Comparison of ENCODE assay signal across 20 cellular contexts in genomic region chr13:22736084-22736767, GRCh38.
DNase-seq lines count a peak whose midpoint lies in the region; ATAC-seq, FAIRE-seq and TF ChIP-seq lines count a peak whose summit lies in the region.
"Had no signal": no experiment of that assay in that cellular context is flagged by ENCODE, and none has a peak within 500 bp of the region (broad histone marks: within the 10 kb centered on the region; RNA-seq: fewer than 3 reads in every experiment).

No MANE protein-coding gene starts in this region.

- WGBS in H1 (ENCODE audit: extremely low coverage in 1 of 2, insufficient coverage in 1 of 2, insufficient read length in 1 of 2, insufficient replicate concordance in 2 of 2, low coverage in 1 of 2, low lambda C conversion rate in 2 of 2, missing lambda C conversion rate in 1 of 2), 2 experiments, result 84% methylated on average over 28 of the region's 28 CpGs; no CpG with 5 or more reads in 1 of the 2 experiments
- no CpG with 5 or more reads among the region's 28 CpGs for WGBS in trophoblast cell (ENCODE audit: extremely low coverage, insufficient coverage, insufficient read length)

- TF ChIP-seq CTCF in H1 (IDR thresholded peaks at IDR 0.05; ENCODE audit: control extremely low read depth in 1 of 3, insufficient read depth in 1 of 3, low read depth in 1 of 3, low read length in 3 of 3) (0 out of 4 replicates have a peak, but pooled peaks of 1 of the 3 experiments have one; percentile 2), left lung (IDR thresholded peaks at IDR 0.05) (no peak)

- CTCF ChIA-PET in H1 (lab: Charles Lee; ENCODE audit: partially characterized antibody), result interaction anchor here (0.8 to 3.3 kb wide), 9 partner anchors 14 to 1060 kb away, joined by 3 to 9 read pairs (median 4); no protein-coding TSS in a partner anchor

- FAIRE-seq in H1 (lab: Jason Lieb, UNC), result no peak
- FAIRE-seq: GM12892, GM18507 had no signal

- H4K91ac ChIP-seq in H1 (replicated peaks; ENCODE audit: insufficient read length, low read length), result no peak overlapping the region
- H4K91ac ChIP-seq in trophoblast cell (ENCODE audit: low read depth, low read length), result peak overlapping the region; percentile 20

- H3K4me3 ChIP-seq in H1 (ENCODE audit: extremely low read depth in 1 of 4, insufficient read depth in 2 of 4, low read depth in 3 of 4, low read length in 4 of 4) (no peak overlapping the region), left lung (no peak overlapping the region), trophoblast cell (ENCODE audit: low read depth, low read length) (no peak overlapping the region)

- H3K27ac ChIP-seq in H1 (ENCODE audit: low read depth, low read length) (no peak overlapping the region), left lung (no peak overlapping the region), trophoblast cell (ENCODE audit: low read depth, low read length) (no peak overlapping the region)

- H3K36me3 ChIP-seq in H1 (ENCODE audit: control insufficient read depth in 2 of 4, insufficient read depth in 4 of 4, low read length in 3 of 4) (no peaks in the 10 kb centered on the region), left lung (no peaks in the 10 kb centered on the region), trophoblast cell (ENCODE audit: control insufficient read depth in 1 of 2, insufficient read depth in 2 of 2, low read length in 2 of 2) (no peaks in the 10 kb centered on the region)

- POLR2A ChIA-PET in H1 (lab: Charles Lee; ENCODE audit: partially characterized antibody), result no interaction called here

- H2BK12ac ChIP-seq in H1 (ENCODE audit: low read depth, low read length) (no peak overlapping the region), trophoblast cell (ENCODE audit: low read length) (no peak overlapping the region)

- no peak for TF ChIP-seq POLR2A in H1 (IDR thresholded peaks at IDR 0.05; ENCODE audit: control extremely low read depth in 1 of 2, low read depth in 2 of 2, low read length in 2 of 2)

- H3K9me3 ChIP-seq in H1 (ENCODE audit: insufficient read depth in 2 of 2, low read depth in 1 of 2, low read length in 1 of 2) (no peaks in the 10 kb centered on the region), left lung (no peaks in the 10 kb centered on the region), trophoblast cell (ENCODE audit: insufficient read depth, low read depth, low read length) (no peaks in the 10 kb centered on the region)
- H3K9me3 ChIP-seq: SK-N-SH had no signal

- H2AFZ ChIP-seq in H1 (ENCODE audit: low read length) (peak overlapping the region; percentile 71; the same call in 1 of the 2 replicates), trophoblast cell (ENCODE audit: insufficient read depth, low read length, poor library complexity) (no peak overlapping the region)

- no peaks in the 10 kb centered on the region for H3K79me1 ChIP-seq in H1 (ENCODE audit: low read depth, low read length)
- no peaks in the 10 kb centered on the region for H3K79me1 ChIP-seq in trophoblast cell (ENCODE audit: low read length)

- no peak overlapping the region for H3K18ac ChIP-seq in H1 (ENCODE audit: extremely low read depth, low read length)
- no peak overlapping the region for H3K18ac ChIP-seq in trophoblast cell (ENCODE audit: low read length)

- H3K9ac ChIP-seq in H1 (replicated peaks in 1 of 4; ENCODE audit: extremely low read depth in 1 of 4, low read depth in 3 of 4, low read length in 3 of 4) (no peak overlapping the region), trophoblast cell (ENCODE audit: low read length) (no peak overlapping the region)
- H3K9ac ChIP-seq: SK-N-SH had no signal

- no peak overlapping the region for H3K56ac ChIP-seq in H1 (replicated peaks; ENCODE audit: insufficient read length, low read depth, low read length)

- H4K8ac ChIP-seq in H1 (ENCODE audit: extremely low read depth, insufficient read depth, low read length), result no peak overlapping the region
- no peak overlapping the region for H4K8ac ChIP-seq in trophoblast cell (ENCODE audit: low read depth, low read length)

- H2BK15ac ChIP-seq in H1 (ENCODE audit: low read length), result no peak overlapping the region

- no peaks in the 10 kb centered on the region for H3K23me2 ChIP-seq in H1 (ENCODE audit: low read depth, low read length)

- H2BK120ac ChIP-seq in H1 (replicated peaks; ENCODE audit: low read depth, low read length) (no peak overlapping the region), trophoblast cell (ENCODE audit: insufficient read depth, low read length, poor library complexity) (no peak overlapping the region)

- H3K27me3 ChIP-seq in H1 (replicated peaks in 1 of 4; ENCODE audit: control insufficient read depth in 3 of 4, extremely low read depth in 1 of 4, insufficient read depth in 3 of 4, low read length in 3 of 4), result no peaks in the 10 kb centered on the region
- H3K27me3 ChIP-seq in left lung, result peaks cover 0 to 12% of the 10 kb centered on the region in 2 donors
- no peaks in the 10 kb centered on the region for H3K27me3 ChIP-seq in trophoblast cell (ENCODE audit: insufficient read depth, low read length)

- DNase-seq in ELF-1 (ENCODE audit: low read depth, low spot score) (peak; percentile 59), H1 (ENCODE audit: low read depth in 1 of 2, low spot score in 2 of 2) (no peak), left lung (no peak), trophoblast cell (no peak), GM19238 (ENCODE audit: insufficient read length, low spot score) (no peak)
- DNase-seq: CD4-positive, CD25-positive, alpha-beta regulatory T cell; DND-41; MV-4-11; NCI-H1105 treated with DMSO at 0.1 percent for 48 hours; NCI-H2029 treated with DMSO at 0.1 percent for 48 hours; NCI-H226; NCI-H510A treated with DMSO at 0.1 percent for 48 hours; NCI-H748 treated with DMSO at 0.1 percent for 48 hours; SIG-M5; SK-N-SH had no signal

- H2AK5ac ChIP-seq in H1 (ENCODE audit: low read depth, low read length) (no peak overlapping the region), trophoblast cell (ENCODE audit: low read length) (no peak overlapping the region)

- no peaks in the 10 kb centered on the region for H3K4me1 ChIP-seq in H1 (replicated peaks in 1 of 4; ENCODE audit: control insufficient read depth in 3 of 4, insufficient read depth in 4 of 4, low read length in 3 of 4)
- H3K4me1 ChIP-seq in left lung, result no peaks in the 10 kb centered on the region
- H3K4me1 ChIP-seq in trophoblast cell (ENCODE audit: control insufficient read depth in 1 of 2, insufficient read depth in 2 of 2, low read length in 2 of 2), result peaks cover 3 to 8% of the 10 kb centered on the region in 2 experiments

- intact Hi-C loops in left lung (cut with DNase I), result no loop called here

- peak; percentile 85 for ATAC-seq in left lung
- no peak for ATAC-seq in GM18861 (IDR thresholded peaks at IDR 0.05; ENCODE audit: unreplicated experiment)
- ATAC-seq in GM21390 (IDR thresholded peaks at IDR 0.05; ENCODE audit: unreplicated experiment), result no peak
- ATAC-seq in HG02970 (IDR thresholded peaks at IDR 0.05; ENCODE audit: low FRiP score, unreplicated experiment), result no peak

- no peak overlapping the region for H3K14ac ChIP-seq in H1 (ENCODE audit: insufficient read length)
- H3K14ac ChIP-seq in trophoblast cell (ENCODE audit: low read length), result no peak overlapping the region

- TF ChIP-seq RAD21 in H1 (IDR thresholded peaks at IDR 0.05 in 1 of 2, conservative IDR thresholded peaks at IDR 0.05 in 1 of 2; ENCODE audit: low read depth in 2 of 2, low read length in 2 of 2), result peak; percentile 17 to 34; a peak in 2 of 4 replicates

- H2BK20ac ChIP-seq in H1 (ENCODE audit: low read length), result no peak overlapping the region

- H3K23ac ChIP-seq in H1 (ENCODE audit: insufficient read length) (no peak overlapping the region), trophoblast cell (ENCODE audit: low read length) (no peak overlapping the region)

- H3K4me2 ChIP-seq in H1 (ENCODE audit: insufficient read depth in 1 of 2, low read depth in 2 of 2, low read length in 2 of 2) (no peak overlapping the region), trophoblast cell (ENCODE audit: low read length) (peak overlapping the region; percentile 3)
- H3K4me2 ChIP-seq: SK-N-SH had no signal

- no peak for TF ChIP-seq EP300 in H1 (IDR thresholded peaks at IDR 0.05; ENCODE audit: borderline replicate concordance in 1 of 2, low read depth in 2 of 2, low read length in 2 of 2)

- H4K5ac ChIP-seq in H1 (ENCODE audit: insufficient read length, low read depth, low read length), result no peak overlapping the region

- H3K4ac ChIP-seq in H1 (replicated peaks; ENCODE audit: insufficient read length, low read depth, low read length) (no peak overlapping the region), trophoblast cell (ENCODE audit: low read depth, low read length) (no peak overlapping the region)

- H4K12ac ChIP-seq in trophoblast cell (ENCODE audit: low read depth, low read length), result no peak overlapping the region

- no peak overlapping the region for H2BK5ac ChIP-seq in H1 (ENCODE audit: low read depth, low read length)
- H2BK5ac ChIP-seq in trophoblast cell (ENCODE audit: low read depth, low read length, poor library complexity), result no peak overlapping the region

- H3K79me2 ChIP-seq in H1 (ENCODE audit: control insufficient read depth in 1 of 2, insufficient read depth in 2 of 2, low read length in 2 of 2) (no peaks in the 10 kb centered on the region), trophoblast cell (ENCODE audit: control insufficient read depth, insufficient read depth, low read length, poor library complexity) (no peaks in the 10 kb centered on the region)

- no peaks in the 10 kb centered on the region for H4K20me1 ChIP-seq in H1 (replicated peaks in 1 of 2; ENCODE audit: control insufficient read depth in 1 of 2, insufficient read depth in 2 of 2, low read length in 2 of 2)

TF ChIP-seq in H1, 55 proteins besides CTCF, POLR2A, EP300 and RAD21:
- no peak for TF ChIP-seq TAF7 (optimal IDR thresholded peaks at IDR 0.05; ENCODE audit: borderline replicate concordance, low read depth, low read length)
- no peak for TF ChIP-seq CHD1 (IDR thresholded peaks at IDR 0.05; ENCODE audit: low read depth, low read length)
- no peak for TF ChIP-seq BCL11A (IDR thresholded peaks at IDR 0.05; ENCODE audit: low read depth in 2 of 2, low read length in 2 of 2)
TF ChIP-seq in H1: peak in this region for 0.
